In the genomic region with DNA sequence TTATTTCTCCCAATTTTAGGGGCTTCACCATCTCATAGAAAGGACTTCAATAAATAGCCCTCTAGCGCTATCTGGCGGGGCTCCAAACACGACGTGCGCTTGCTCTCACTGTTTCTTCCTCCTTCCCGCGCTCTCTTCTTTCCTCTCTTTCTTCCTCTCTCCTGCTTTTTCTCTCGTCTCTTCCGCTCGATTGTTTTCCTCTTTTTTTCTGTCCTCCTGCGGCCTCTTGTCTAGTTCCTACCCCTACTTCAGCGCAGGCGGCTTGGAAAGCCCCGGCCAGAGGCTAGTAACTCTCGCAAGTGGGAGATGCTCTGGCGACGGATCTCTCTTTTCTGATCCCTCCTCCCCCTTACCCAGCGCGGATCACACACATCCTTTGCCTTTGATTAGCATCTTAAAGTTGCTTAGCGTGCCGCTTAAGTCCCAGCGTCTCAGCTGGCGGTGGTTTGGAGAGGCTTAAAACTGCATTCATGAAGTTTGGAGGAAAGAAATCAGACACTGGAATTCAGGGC, we compare ENCODE assay signal across 9 cellular contexts. TPM values are rescaled to one million over a fixed set of nuclear protein-coding genes. Genes with fewer than 3 reads are reported as not detected.
DNase-seq lines count a peak whose midpoint lies in the region; ATAC-seq and TF ChIP-seq lines count a peak whose summit lies in the region.
"Had no signal": no experiment of that assay in that cellular context is flagged by ENCODE, and none has a peak within 500 bp of the region (broad histone marks: within the 10 kb centered on the region; RNA-seq: fewer than 3 reads in every experiment).

No MANE protein-coding gene starts in this region.

- TF ChIP-seq CTCF in left ventricle myocardium inferior (IDR thresholded peaks at IDR 0.05; ENCODE audit: borderline replicate concordance) (peak; percentile 38), natural killer cell (IDR thresholded peaks at IDR 0.05) (no peak)

- peaks cover 21% of the 10 kb centered on the region for H3K4me1 Mint-ChIP-seq in stimulated activated effector memory CD8-positive, alpha-beta T cell treated with anti-CD3 and anti-CD28 coated beads, Interleukin-12 subunit alpha, Interleukin-12 subunit beta, amount 100 ng/mL, for 72 hours
- H3K4me1 Mint-ChIP-seq in natural killer cell, result peaks cover 7 to 10% of the 10 kb centered on the region in 2 donors

- no peaks in the 10 kb centered on the region for H3K9me3 ChIP-seq in left ventricle myocardium inferior (replicated peaks)

- ATAC-seq in stimulated activated effector memory CD8-positive, alpha-beta T cell treated with anti-CD3 and anti-CD28 coated beads, Interleukin-12 subunit alpha, Interleukin-12 subunit beta, amount 100 ng/mL, for 72 hours, result no peak
- ATAC-seq in HG02884 (IDR thresholded peaks at IDR 0.05; ENCODE audit: unreplicated experiment) (no peak), natural killer cell (no peak), GM21381 (IDR thresholded peaks at IDR 0.05; ENCODE audit: unreplicated experiment) (no peak)

- H3K9me3 Mint-ChIP-seq in stimulated activated effector memory CD8-positive, alpha-beta T cell treated with anti-CD3 and anti-CD28 coated beads, Interleukin-12 subunit alpha, Interleukin-12 subunit beta, amount 100 ng/mL, for 72 hours, result peaks cover 8% of the 10 kb centered on the region
- peaks cover 2 to 9% of the 10 kb centered on the region in 2 donors for H3K9me3 Mint-ChIP-seq in natural killer cell

- H3K4me1 ChIP-seq in left ventricle myocardium inferior, result peaks cover 53% of the 10 kb centered on the region

- H3K27me3 ChIP-seq in left ventricle myocardium inferior (ENCODE audit: low read depth), result peaks cover 76% of the 10 kb centered on the region

- peak overlapping the region; percentile 53 for H3K4me3 ChIP-seq in left ventricle myocardium inferior

- H3K27ac Mint-ChIP-seq in stimulated activated effector memory CD8-positive, alpha-beta T cell treated with anti-CD3 and anti-CD28 coated beads, Interleukin-12 subunit alpha, Interleukin-12 subunit beta, amount 100 ng/mL, for 72 hours, result no peak overlapping the region
- H3K27ac Mint-ChIP-seq in natural killer cell, result no peak overlapping the region

- H3K27me3 Mint-ChIP-seq in natural killer cell (ENCODE audit: low read depth in 2 of 2), result peaks cover 66 to 92% of the 10 kb centered on the region in 2 donors

- DNase-seq in NCI-H2227 (lab: John Stamatoyannopoulos, UW; ENCODE audit: unreplicated experiment), result peak; percentile 30
- DNase-seq in NCI-H2227 treated with DMSO at 0.1 percent for 48 hours (lab: John Stamatoyannopoulos, UW), result no peak
- DNase-seq in SW480 (ENCODE audit: low spot score), result peak; percentile 7
- peak; percentile 68 for DNase-seq in left ventricle myocardium inferior
- DNase-seq in stimulated activated effector memory CD8-positive, alpha-beta T cell treated with anti-CD3 and anti-CD28 coated beads, Interleukin-12 subunit alpha, Interleukin-12 subunit beta, amount 100 ng/mL, for 72 hours (ENCODE audit: low spot score in 2 of 2), result no peak
- no peak for DNase-seq in natural killer cell
- DNase-seq: KG1 had no signal

- H3K4me3 Mint-ChIP-seq in stimulated activated effector memory CD8-positive, alpha-beta T cell treated with anti-CD3 and anti-CD28 coated beads, Interleukin-12 subunit alpha, Interleukin-12 subunit beta, amount 100 ng/mL, for 72 hours, result peak overlapping the region; percentile 8
- no peak overlapping the region for H3K4me3 Mint-ChIP-seq in natural killer cell

- peaks cover 7% of the 10 kb centered on the region for H3K36me3 Mint-ChIP-seq in stimulated activated effector memory CD8-positive, alpha-beta T cell treated with anti-CD3 and anti-CD28 coated beads, Interleukin-12 subunit alpha, Interleukin-12 subunit beta, amount 100 ng/mL, for 72 hours
- H3K36me3 Mint-ChIP-seq in natural killer cell, result peaks cover 32% of the 10 kb centered on the region

- intact Hi-C loops in left ventricle myocardium inferior (cut with micrococcal nuclease) (loop anchor here (5.0 kb wide), 1 partner anchor 224 kb away; no protein-coding TSS in a partner anchor), natural killer cell (cut with micrococcal nuclease) (loop anchor here (10.0 kb wide), 1 partner anchor 222 kb away; no protein-coding TSS in a partner anchor)

- H3K36me3 ChIP-seq in left ventricle myocardium inferior, result no peaks in the 10 kb centered on the region

- H3K27ac ChIP-seq in left ventricle myocardium inferior (replicated peaks), result peak overlapping the region; percentile 97

RNA-seq across cellular contexts. Expression of a gene that starts 6.2 kb away (rescaled TPM):
- total RNA-seq in left ventricle myocardium inferior, result 36.0 TPM
- under 1 TPM in 1 of 3 donors, not detected in 2; 0.35 TPM for total RNA-seq in natural killer cell

Comparison
In these comparisons a context has a peak if more than half of its experiments do, and no peak if none do; other contexts are left out.
1. DNase-seq: peak in NCI-H2227 (single experiment), SW480 (single experiment) and left ventricle myocardium inferior (single experiment); none in NCI-H2227 treated with DMSO at 0.1 percent for 48 hours (single experiment), stimulated activated effector memory CD8-positive, alpha-beta T cell treated with anti-CD3 and anti-CD28 coated beads, Interleukin-12 subunit alpha, Interleukin-12 subunit beta, amount 100 ng/mL, for 72 hours (0 of 2) and natural killer cell (single experiment).
2. RNA of a gene that starts 6.2 kb away (total RNA-seq): 36.0 TPM in left ventricle myocardium inferior (single experiment); 0.35 TPM in natural killer cell; every median in the first group is over 10 times any median in the second.